Comparison of ENCODE assay signal across 15 cellular contexts in genomic region chr10:72889391-72889831, GRCh38. TPM values are rescaled to one million over a fixed set of nuclear protein-coding genes. Genes with fewer than 3 reads are reported as not detected.
A peak's percentile ranks its signal among the peaks of the same experiment; 100 is the strongest.
DNase-seq lines count a peak whose midpoint lies in the region; ATAC-seq, FAIRE-seq and TF ChIP-seq lines count a peak whose summit lies in the region.
"Had no signal": no experiment of that assay in that cellular context is flagged by ENCODE, and none has a peak within 500 bp of the region (broad histone marks: within the 10 kb centered on the region; RNA-seq: fewer than 3 reads in every experiment).

No MANE protein-coding gene starts in this region.

- peak; percentile 30 for ATAC-seq in left colon

- H3K9ac ChIP-seq in astrocyte (ENCODE audit: low read length) = no peak overlapping the region

- peaks cover 6% of the 10 kb centered on the region for H3K4me1 Mint-ChIP-seq in astrocyte (ENCODE audit: low read depth, unreplicated experiment)
- H3K4me1 Mint-ChIP-seq: endodermal cell had no signal

- no peak for FAIRE-seq in astrocyte (lab: Jason Lieb, UNC)

- H3K27me3 Mint-ChIP-seq in astrocyte (ENCODE audit: low read depth, unreplicated experiment) = no peaks in the 10 kb centered on the region

- DNase-seq in EH (ENCODE audit: low read depth) (peak; percentile 11), NCI-H2107 treated with DMSO at 0.1 percent for 48 hours (lab: John Stamatoyannopoulos, UW; ENCODE audit: unreplicated experiment) (peak; percentile 20), astrocyte (ENCODE audit: low read depth) (peak; percentile 15), left colon (no peak), germinal center (ENCODE audit: low spot score) (no peak), AML-193 (lab: John Stamatoyannopoulos, UW) (no peak), hepatic stellate cell (ENCODE audit: low spot score) (no peak)
- DNase-seq in stimulated activated CD4-positive, alpha-beta T cell treated with anti-CD3 and anti-CD28 coated beads, Interleukin-4, amount 100 ng/mL, for 4 hours = no peak
- DNase-seq: aorta; CD4-positive, alpha-beta T cell; endodermal cell; midbrain; NCI-H1436; SIG-M5 had no signal

- no peaks in the 10 kb centered on the region for H3K27me3 ChIP-seq in astrocyte (ENCODE audit: insufficient read depth, low read length)

- no peaks in the 10 kb centered on the region for H3K79me2 ChIP-seq in astrocyte (ENCODE audit: insufficient read depth, low read length)

- H3K4me2 ChIP-seq in astrocyte (ENCODE audit: low read length) = no peak overlapping the region

- TF ChIP-seq CTCF in astrocyte (IDR thresholded peaks at IDR 0.05; ENCODE audit: insufficient read depth, low read depth, low read length) = no peak

- H3K4me3 ChIP-seq in astrocyte (ENCODE audit: insufficient read depth, low read depth, low read length) = no peak overlapping the region

- peaks cover 7% of the 10 kb centered on the region for H3K4me1 ChIP-seq in astrocyte (ENCODE audit: insufficient read depth, low read length)

- no peaks in the 10 kb centered on the region for H3K9me3 Mint-ChIP-seq in astrocyte (ENCODE audit: unreplicated experiment)
- H3K9me3 Mint-ChIP-seq: CD4-positive, alpha-beta T cell; endodermal cell had no signal

- no peak overlapping the region for H3K27ac Mint-ChIP-seq in astrocyte (ENCODE audit: unreplicated experiment)
- H3K27ac Mint-ChIP-seq: CD4-positive, alpha-beta T cell; endodermal cell had no signal

- H3K4me3 Mint-ChIP-seq in astrocyte (ENCODE audit: unreplicated experiment) = no peak overlapping the region
- H3K4me3 Mint-ChIP-seq: CD4-positive, alpha-beta T cell; endodermal cell had no signal

- H3K9me3 ChIP-seq in astrocyte (ENCODE audit: insufficient read depth, low read depth, low read length) = no peaks in the 10 kb centered on the region

- H4K20me1 ChIP-seq in astrocyte (ENCODE audit: insufficient read depth, low read length) = no peaks in the 10 kb centered on the region

- peaks cover 15% of the 10 kb centered on the region for H3K36me3 Mint-ChIP-seq in astrocyte (ENCODE audit: low read depth, unreplicated experiment)

- H2AFZ ChIP-seq in astrocyte (ENCODE audit: low read depth, low read length) = no peak overlapping the region

- H3K27ac ChIP-seq in astrocyte (ENCODE audit: low read depth, low read length) = no peak overlapping the region

- intact Hi-C loops in left colon (cut with DNase I, micrococcal nuclease) = no loop called here

- H3K36me3 ChIP-seq in astrocyte (ENCODE audit: insufficient read depth, low read length) = no peaks in the 10 kb centered on the region

RNA-seq across cellular contexts. Expression of gene OIT3, which starts 4.1 kb away (rescaled TPM):
- total RNA-seq in astrocyte (0.09 TPM in 1 of 2 replicates, not detected in the other), left colon (under 1 TPM; 0.12 to 0.25 TPM)
- total RNA-seq: CD4-positive, alpha-beta T cell; HT1080 had no signal

Comparison
In these comparisons a context has a peak if more than half of its experiments do, and no peak if none do; other contexts are left out.
1. DNase-seq: peak in EH (single experiment), NCI-H2107 treated with DMSO at 0.1 percent for 48 hours (single experiment) and astrocyte (single experiment); none in left colon (0 of 2), germinal center (single experiment), AML-193 (0 of 2), stimulated activated CD4-positive, alpha-beta T cell treated with anti-CD3 and anti-CD28 coated beads, Interleukin-4, amount 100 ng/mL, for 4 hours (0 of 2) and hepatic stellate cell (single experiment).